In the genomic region with DNA sequence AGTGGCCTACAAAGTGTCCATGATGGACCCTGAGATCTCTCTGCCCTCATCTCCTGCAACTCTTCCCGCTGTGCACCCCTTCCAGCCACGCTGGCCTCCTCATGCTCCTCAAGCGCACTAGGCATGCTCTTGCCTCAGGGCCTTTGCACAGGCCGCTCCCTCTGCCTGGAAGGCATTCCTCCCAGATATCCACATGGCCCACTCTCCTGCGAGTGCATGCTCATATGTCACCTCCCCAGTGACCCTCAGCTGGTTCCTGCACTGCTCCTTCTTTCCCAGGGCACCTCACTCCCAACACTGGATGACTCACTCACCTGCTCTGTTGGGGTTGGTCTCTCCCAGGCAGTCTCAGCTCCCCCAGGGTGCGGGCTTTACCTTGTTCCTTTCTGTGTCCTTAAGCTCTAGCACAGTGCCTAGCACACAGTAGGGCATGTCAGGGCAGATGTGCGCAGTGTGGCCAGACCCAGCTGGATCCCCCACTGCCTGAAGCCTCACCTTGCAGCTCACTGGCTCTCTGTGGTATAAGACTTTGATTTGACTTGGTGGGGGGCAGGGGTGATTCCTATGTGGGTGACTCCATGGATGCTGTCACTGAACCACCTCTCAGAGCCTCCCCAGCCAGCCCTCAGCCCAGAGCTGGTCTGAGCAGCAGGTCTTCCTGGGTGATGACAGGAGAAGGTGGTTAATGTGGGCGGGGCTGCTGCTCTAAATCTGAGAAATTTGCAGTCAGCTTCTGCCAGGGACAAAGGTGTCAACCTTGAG, we compare ENCODE assay signal across 15 cellular contexts. TPM values are rescaled to one million over a fixed set of nuclear protein-coding genes. Genes with fewer than 3 reads are reported as not detected.
DNase-seq lines count a peak whose midpoint lies in the region; ATAC-seq and TF ChIP-seq lines count a peak whose summit lies in the region.
"Had no signal": no experiment of that assay in that cellular context is flagged by ENCODE, and none has a peak within 500 bp of the region (broad histone marks: within the 10 kb centered on the region; RNA-seq: fewer than 3 reads in every experiment).

No MANE protein-coding gene starts in this region.

- no peak for TF ChIP-seq POLR2A in transverse colon (IDR thresholded peaks at IDR 0.05)

- no peaks in the 10 kb centered on the region for H3K36me3 ChIP-seq in transverse colon
- H3K36me3 ChIP-seq: tibial nerve had no signal

- no peak for TF ChIP-seq CTCF in transverse colon (IDR thresholded peaks at IDR 0.05)

- peak; percentile 50 for ATAC-seq in stimulated activated naive CD8-positive, alpha-beta T cell treated with anti-CD3 and anti-CD28 coated beads, Interleukin-15, Interleukin-2, amounts not matched to agents 100 U/mL and 50 U/mL, for 24 hours
- ATAC-seq: right cardiac atrium had no signal

- intact Hi-C loops in activated CD4-positive, alpha-beta memory T cell treated with anti-CD3 and anti-CD28 coated beads for 36 hours (cut with micrococcal nuclease): no loop called here
- intact Hi-C loops in transverse colon (cut with DNase I; ENCODE audit: low total_unique reads): no loop called here
- intact Hi-C loops in activated T-helper 1 cell treated with anti-CD3 and anti-CD28 coated beads, Interleukin-12 subunit alpha, Interleukin-12 subunit beta, Interleukin-2, Interleukin-4 antibody, amounts not matched to agents 30 ng/mL and 10 ng/mL and 1 ng/mL, durations not matched to agents 14 hours and 24 hours and 36 hours (cut with micrococcal nuclease): no loop called here

- no peak overlapping the region for H3K4me3 Mint-ChIP-seq in activated CD4-positive, alpha-beta memory T cell treated with anti-CD3 and anti-CD28 coated beads for 36 hours
- H3K4me3 Mint-ChIP-seq in activated CD4-positive, alpha-beta memory T cell treated with anti-CD3 and anti-CD28 coated beads, Interleukin-2, amount 10 ng/mL, durations not matched to agents 7 days and 5 days: no peak overlapping the region
- no peak overlapping the region for H3K4me3 Mint-ChIP-seq in activated T-helper 1 cell treated with anti-CD3 and anti-CD28 coated beads, Interleukin-12 subunit alpha, Interleukin-12 subunit beta, Interleukin-2, Interleukin-4 antibody, amounts not matched to agents 30 ng/mL and 10 ng/mL and 1 ng/mL, durations not matched to agents 14 hours and 24 hours and 36 hours
- H3K4me3 Mint-ChIP-seq: CD4-positive, alpha-beta memory T cell; neural crest cell had no signal

- H3K27me3 Mint-ChIP-seq in activated CD4-positive, alpha-beta memory T cell treated with anti-CD3 and anti-CD28 coated beads for 36 hours: peaks cover 6% of the 10 kb centered on the region
- no peaks in the 10 kb centered on the region for H3K27me3 Mint-ChIP-seq in activated CD4-positive, alpha-beta memory T cell treated with anti-CD3 and anti-CD28 coated beads, Interleukin-2, amount 10 ng/mL, durations not matched to agents 7 days and 5 days
- peaks cover 4% of the 10 kb centered on the region for H3K27me3 Mint-ChIP-seq in activated T-helper 1 cell treated with anti-CD3 and anti-CD28 coated beads, Interleukin-12 subunit alpha, Interleukin-12 subunit beta, Interleukin-2, Interleukin-4 antibody, amounts not matched to agents 30 ng/mL and 10 ng/mL and 1 ng/mL, durations not matched to agents 14 hours and 24 hours and 36 hours (ENCODE audit: insufficient read depth)

- H3K4me1 ChIP-seq in transverse colon: peaks cover 0 to 4% (median 0%) of the 10 kb centered on the region in 4 donors

- POLR2A ChIA-PET in activated CD4-positive, alpha-beta memory T cell treated with anti-CD3 and anti-CD28 coated beads for 36 hours (lab: Charles Lee): no interaction called here
- POLR2A ChIA-PET in activated CD4-positive, alpha-beta memory T cell treated with anti-CD3 and anti-CD28 coated beads, Interleukin-2, amount 10 ng/mL, durations not matched to agents 7 days and 5 days (lab: Charles Lee): no interaction called here

- H3K4me1 Mint-ChIP-seq in activated CD4-positive, alpha-beta memory T cell treated with anti-CD3 and anti-CD28 coated beads for 36 hours (ENCODE audit: low read depth): no peaks in the 10 kb centered on the region
- H3K4me1 Mint-ChIP-seq in activated CD4-positive, alpha-beta memory T cell treated with anti-CD3 and anti-CD28 coated beads, Interleukin-2, amount 10 ng/mL, durations not matched to agents 7 days and 5 days: peaks cover 1% of the 10 kb centered on the region
- H3K4me1 Mint-ChIP-seq in activated T-helper 1 cell treated with anti-CD3 and anti-CD28 coated beads, Interleukin-12 subunit alpha, Interleukin-12 subunit beta, Interleukin-2, Interleukin-4 antibody, amounts not matched to agents 30 ng/mL and 10 ng/mL and 1 ng/mL, durations not matched to agents 14 hours and 24 hours and 36 hours (ENCODE audit: low read depth): no peaks in the 10 kb centered on the region

- H3K9me3 ChIP-seq in transverse colon: no peaks in the 10 kb centered on the region
- H3K9me3 ChIP-seq: tibial nerve had no signal

- CTCF ChIA-PET in activated CD4-positive, alpha-beta memory T cell treated with anti-CD3 and anti-CD28 coated beads for 36 hours (lab: Charles Lee): interaction anchor here (1.1 kb wide), 1 partner anchor 50 kb away, joined by 3 read pairs; no protein-coding TSS in a partner anchor
- CTCF ChIA-PET in activated CD4-positive, alpha-beta memory T cell treated with anti-CD3 and anti-CD28 coated beads, Interleukin-2, amount 10 ng/mL, durations not matched to agents 7 days and 5 days (lab: Charles Lee): no interaction called here

- no peak overlapping the region for H3K27ac ChIP-seq in transverse colon
- H3K27ac ChIP-seq: tibial nerve, VCaP had no signal

- in situ Hi-C loops in transverse colon (cut with MboI; ENCODE audit: low pct_ligation_motif_present in 1 of 4, low pct_unique_long_range_greater_than_20kb in 1 of 4, low sequenced_read_pairs in 3 of 4): no loop called here

- H3K4me3 ChIP-seq in transverse colon: no peak overlapping the region
- H3K4me3 ChIP-seq: tibial nerve had no signal

- 84 to 100% methylated on average over 6 to 8 of the region's 8 CpGs for WGBS in transverse colon (ENCODE audit: low coverage in 1 of 2), 2 donors

- no peak for TF ChIP-seq EP300 in transverse colon (IDR thresholded peaks at IDR 0.05; ENCODE audit: low read depth)

- H3K9me3 Mint-ChIP-seq in activated CD4-positive, alpha-beta memory T cell treated with anti-CD3 and anti-CD28 coated beads for 36 hours: no peaks in the 10 kb centered on the region
- H3K9me3 Mint-ChIP-seq in activated CD4-positive, alpha-beta memory T cell treated with anti-CD3 and anti-CD28 coated beads, Interleukin-2, amount 10 ng/mL, durations not matched to agents 7 days and 5 days: no peaks in the 10 kb centered on the region
- no peaks in the 10 kb centered on the region for H3K9me3 Mint-ChIP-seq in activated T-helper 1 cell treated with anti-CD3 and anti-CD28 coated beads, Interleukin-12 subunit alpha, Interleukin-12 subunit beta, Interleukin-2, Interleukin-4 antibody, amounts not matched to agents 30 ng/mL and 10 ng/mL and 1 ng/mL, durations not matched to agents 14 hours and 24 hours and 36 hours
- H3K9me3 Mint-ChIP-seq: CD4-positive, alpha-beta memory T cell; neural crest cell had no signal

- peak; percentile 17 for DNase-seq in activated CD4-positive, alpha-beta memory T cell treated with anti-CD3 and anti-CD28 coated beads for 36 hours
- no peak for DNase-seq in activated CD4-positive, alpha-beta memory T cell treated with anti-CD3 and anti-CD28 coated beads, Interleukin-2, amount 10 ng/mL, durations not matched to agents 7 days and 5 days
- peak; percentile 41 for DNase-seq in activated CD8-positive, alpha-beta memory T cell treated with anti-CD3 and anti-CD28 coated beads, Interleukin-2, amount 50 U/mL, for 48 hours
- DNase-seq in islet precursor cell: peak; percentile 57
- peak; percentile 9 for DNase-seq in stimulated activated naive CD8-positive, alpha-beta T cell treated with anti-CD3 and anti-CD28 coated beads, Interleukin-15, Interleukin-2, amounts not matched to agents 100 U/mL and 50 U/mL, for 24 hours
- no peak for DNase-seq in transverse colon
- DNase-seq in activated T-helper 1 cell treated with anti-CD3 and anti-CD28 coated beads, Interleukin-12 subunit alpha, Interleukin-12 subunit beta, Interleukin-2, Interleukin-4 antibody, amounts not matched to agents 30 ng/mL and 10 ng/mL and 1 ng/mL, durations not matched to agents 14 hours and 24 hours and 36 hours (ENCODE audit: low spot score): no peak
- no peak for DNase-seq in NCI-H2029 treated with DMSO at 0.1 percent for 48 hours (lab: John Stamatoyannopoulos, UW)
- DNase-seq: CD4-positive, alpha-beta memory T cell; foreskin fibroblast; GOT3; right cardiac atrium had no signal

- H3K36me3 Mint-ChIP-seq in activated CD4-positive, alpha-beta memory T cell treated with anti-CD3 and anti-CD28 coated beads for 36 hours: no peaks in the 10 kb centered on the region
- H3K36me3 Mint-ChIP-seq in activated CD4-positive, alpha-beta memory T cell treated with anti-CD3 and anti-CD28 coated beads, Interleukin-2, amount 10 ng/mL, durations not matched to agents 7 days and 5 days (ENCODE audit: low read depth): no peaks in the 10 kb centered on the region
- H3K36me3 Mint-ChIP-seq in activated T-helper 1 cell treated with anti-CD3 and anti-CD28 coated beads, Interleukin-12 subunit alpha, Interleukin-12 subunit beta, Interleukin-2, Interleukin-4 antibody, amounts not matched to agents 30 ng/mL and 10 ng/mL and 1 ng/mL, durations not matched to agents 14 hours and 24 hours and 36 hours (ENCODE audit: low read depth): no peaks in the 10 kb centered on the region
- H3K36me3 Mint-ChIP-seq: CD4-positive, alpha-beta memory T cell had no signal

- no peak overlapping the region for H3K27ac Mint-ChIP-seq in activated CD4-positive, alpha-beta memory T cell treated with anti-CD3 and anti-CD28 coated beads for 36 hours
- H3K27ac Mint-ChIP-seq in activated CD4-positive, alpha-beta memory T cell treated with anti-CD3 and anti-CD28 coated beads, Interleukin-2, amount 10 ng/mL, durations not matched to agents 7 days and 5 days: no peak overlapping the region
- no peak overlapping the region for H3K27ac Mint-ChIP-seq in activated T-helper 1 cell treated with anti-CD3 and anti-CD28 coated beads, Interleukin-12 subunit alpha, Interleukin-12 subunit beta, Interleukin-2, Interleukin-4 antibody, amounts not matched to agents 30 ng/mL and 10 ng/mL and 1 ng/mL, durations not matched to agents 14 hours and 24 hours and 36 hours

- H3K27me3 ChIP-seq in transverse colon: no peaks in the 10 kb centered on the region
- H3K27me3 ChIP-seq: tibial nerve had no signal

RNA-seq across cellular contexts. Expression of gene CDH23, which starts 37.4 kb away (rescaled TPM):
- 1 to 10 TPM; 2.6 TPM for total RNA-seq in activated CD4-positive, alpha-beta memory T cell treated with anti-CD3 and anti-CD28 coated beads for 36 hours
- 1 to 10 TPM; 1.3 TPM for total RNA-seq in activated CD4-positive, alpha-beta memory T cell treated with anti-CD3 and anti-CD28 coated beads, Interleukin-2, amount 10 ng/mL, durations not matched to agents 7 days and 5 days
- total RNA-seq in transverse colon: 10 to 100 TPM in 1 of 4 donors, 1 to 10 TPM in 3; 2.9 to 16.1 (median 5.9) TPM
- 0.51 and 0.57 TPM in 2 replicates for total RNA-seq in activated T-helper 1 cell treated with anti-CD3 and anti-CD28 coated beads, Interleukin-12 subunit alpha, Interleukin-12 subunit beta, Interleukin-2, Interleukin-4 antibody, amounts not matched to agents 30 ng/mL and 10 ng/mL and 1 ng/mL, durations not matched to agents 14 hours and 24 hours and 36 hours

Comparison
In these comparisons a context has a peak if more than half of its experiments do, and no peak if none do; other contexts are left out.
1. DNase-seq: peak in activated CD4-positive, alpha-beta memory T cell treated with anti-CD3 and anti-CD28 coated beads for 36 hours (single experiment), activated CD8-positive, alpha-beta memory T cell treated with anti-CD3 and anti-CD28 coated beads, Interleukin-2, amount 50 U/mL, for 48 hours (single experiment), islet precursor cell (single experiment) and stimulated activated naive CD8-positive, alpha-beta T cell treated with anti-CD3 and anti-CD28 coated beads, Interleukin-15, Interleukin-2, amounts not matched to agents 100 U/mL and 50 U/mL, for 24 hours (single experiment); none in activated CD4-positive, alpha-beta memory T cell treated with anti-CD3 and anti-CD28 coated beads, Interleukin-2, amount 10 ng/mL, durations not matched to agents 7 days and 5 days (single experiment), transverse colon (single experiment), activated T-helper 1 cell treated with anti-CD3 and anti-CD28 coated beads, Interleukin-12 subunit alpha, Interleukin-12 subunit beta, Interleukin-2, Interleukin-4 antibody, amounts not matched to agents 30 ng/mL and 10 ng/mL and 1 ng/mL, durations not matched to agents 14 hours and 24 hours and 36 hours (single experiment) and NCI-H2029 treated with DMSO at 0.1 percent for 48 hours (single experiment).